12 cellular contexts compared by ENCODE assay signal in the genomic region with DNA sequence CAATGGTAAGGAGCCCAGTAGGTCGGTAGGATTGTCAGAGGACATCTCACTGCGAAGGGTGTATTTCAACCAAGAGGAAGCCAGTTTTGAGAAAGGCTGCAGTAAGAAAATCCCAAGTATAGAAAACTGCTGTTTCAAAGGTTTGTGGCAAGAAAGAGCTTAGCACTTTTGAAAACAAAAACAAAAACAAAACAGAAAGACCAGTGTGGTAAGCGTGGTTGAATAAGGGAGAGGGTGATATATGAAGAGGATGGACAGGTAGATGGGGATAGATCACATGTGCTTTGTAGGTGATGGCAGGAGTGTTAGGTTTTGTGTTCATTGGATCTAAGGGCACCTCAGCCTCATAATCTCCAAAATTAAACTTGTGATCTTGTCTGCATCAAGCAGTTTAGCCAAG.
DNase-seq lines count a peak whose midpoint lies in the region; ATAC-seq and TF ChIP-seq lines count a peak whose summit lies in the region.
"Had no signal": no experiment of that assay in that cellular context is flagged by ENCODE, and none has a peak within 500 bp of the region (broad histone marks: within the 10 kb centered on the region; RNA-seq: fewer than 3 reads in every experiment).

No MANE protein-coding gene starts in this region.

- H3K27ac ChIP-seq in A673 (ENCODE audit: low read depth, low read length, poor library complexity, severe bottlenecking): no peak overlapping the region
- H3K27ac ChIP-seq in PC-9: no peak overlapping the region
- H3K27ac ChIP-seq: 22Rv1 had no signal

- H2AFZ ChIP-seq in PC-9: no peak overlapping the region

- no peak overlapping the region for H3K4me2 ChIP-seq in PC-9

- H3K4me3 ChIP-seq in A673 (ENCODE audit: low read depth, low read length, poor library complexity, severe bottlenecking) (no peak overlapping the region), PC-9 (no peak overlapping the region)

- POLR2A ChIA-PET in A673 (lab: Charles Lee; ENCODE audit: low non-redundant PET) (no interaction called here), PC-9 (lab: Charles Lee; ENCODE audit: unreplicated experiment) (interaction anchor here (0.6 kb wide), 1 partner anchor 780 kb away, joined by 3 read pairs; no protein-coding TSS in a partner anchor)

- ATAC-seq in HG02678 (IDR thresholded peaks at IDR 0.05; ENCODE audit: unreplicated experiment): peak; percentile 86
- peak; percentile 93 for ATAC-seq in HG03442 (IDR thresholded peaks at IDR 0.05; ENCODE audit: unreplicated experiment)
- ATAC-seq: T-cell had no signal

- H3K27me3 ChIP-seq in A673 (replicated peaks; ENCODE audit: insufficient read depth, low read depth, low read length, poor library complexity) (peaks cover 10% of the 10 kb centered on the region), PC-9 (ENCODE audit: insufficient read depth, low read depth) (no peaks in the 10 kb centered on the region)

- CTCF ChIA-PET in A673 (lab: Charles Lee) (no interaction called here), PC-9 (lab: Charles Lee) (no interaction called here)

- H4K20me1 ChIP-seq in PC-9 (ENCODE audit: insufficient read depth): no peaks in the 10 kb centered on the region

- no peaks in the 10 kb centered on the region for H3K9me2 ChIP-seq in PC-9 (ENCODE audit: insufficient read depth)

- intact Hi-C loops in A673 (cut with micrococcal nuclease; ENCODE audit: unreplicated experiment): no loop called here
- intact Hi-C loops in PC-9 (cut with micrococcal nuclease; ENCODE audit: unreplicated experiment): no loop called here

- H3F3A ChIP-seq in PC-9 (ENCODE audit: insufficient read depth, low read depth): no peaks in the 10 kb centered on the region

- H3K4me1 ChIP-seq in A673 (ENCODE audit: insufficient read depth, low read length, poor library complexity, severe bottlenecking) (no peaks in the 10 kb centered on the region), PC-9 (replicated peaks; ENCODE audit: insufficient read depth) (no peaks in the 10 kb centered on the region)

- no peaks in the 10 kb centered on the region for H3K36me3 ChIP-seq in A673 (ENCODE audit: insufficient read depth, low read length, poor library complexity, severe bottlenecking)
- no peaks in the 10 kb centered on the region for H3K36me3 ChIP-seq in PC-9 (ENCODE audit: low read depth)

- H3K9me3 ChIP-seq in A673 (ENCODE audit: low read depth, low read length, poor library complexity, severe bottlenecking) (no peaks in the 10 kb centered on the region), PC-9 (ENCODE audit: insufficient read depth, low read depth) (no peaks in the 10 kb centered on the region)

- DNase-seq in DMS53 (lab: John Stamatoyannopoulos, UW) (peak; percentile 27), DMS53 treated with DMSO at 0.1 percent for 48 hours (lab: John Stamatoyannopoulos, UW; ENCODE audit: unreplicated experiment) (no peak), glomerular visceral epithelial cell (ENCODE audit: extremely low spot score) (no peak), foreskin melanocyte (no peak), A673 (ENCODE audit: low spot score) (no peak), PC-9 (no peak)
- DNase-seq: endodermal cell, naive B cell, T-cell had no signal

- H3K79me2 ChIP-seq in PC-9 (ENCODE audit: low read depth): no peaks in the 10 kb centered on the region

- TF ChIP-seq CTCF in A673 (conservative IDR thresholded peaks at IDR 0.05; ENCODE audit: low read depth, low read length): no peak
- no peak for TF ChIP-seq CTCF in PC-9 (conservative IDR thresholded peaks at IDR 0.05)

- BruUV-seq in A673 (replicated peaks; lab: Mats Ljungman, UMichigan): no TSS peak
- no TSS peak for BruUV-seq in PC-9 (replicated peaks; lab: Mats Ljungman, UMichigan)
